In the genomic region with DNA sequence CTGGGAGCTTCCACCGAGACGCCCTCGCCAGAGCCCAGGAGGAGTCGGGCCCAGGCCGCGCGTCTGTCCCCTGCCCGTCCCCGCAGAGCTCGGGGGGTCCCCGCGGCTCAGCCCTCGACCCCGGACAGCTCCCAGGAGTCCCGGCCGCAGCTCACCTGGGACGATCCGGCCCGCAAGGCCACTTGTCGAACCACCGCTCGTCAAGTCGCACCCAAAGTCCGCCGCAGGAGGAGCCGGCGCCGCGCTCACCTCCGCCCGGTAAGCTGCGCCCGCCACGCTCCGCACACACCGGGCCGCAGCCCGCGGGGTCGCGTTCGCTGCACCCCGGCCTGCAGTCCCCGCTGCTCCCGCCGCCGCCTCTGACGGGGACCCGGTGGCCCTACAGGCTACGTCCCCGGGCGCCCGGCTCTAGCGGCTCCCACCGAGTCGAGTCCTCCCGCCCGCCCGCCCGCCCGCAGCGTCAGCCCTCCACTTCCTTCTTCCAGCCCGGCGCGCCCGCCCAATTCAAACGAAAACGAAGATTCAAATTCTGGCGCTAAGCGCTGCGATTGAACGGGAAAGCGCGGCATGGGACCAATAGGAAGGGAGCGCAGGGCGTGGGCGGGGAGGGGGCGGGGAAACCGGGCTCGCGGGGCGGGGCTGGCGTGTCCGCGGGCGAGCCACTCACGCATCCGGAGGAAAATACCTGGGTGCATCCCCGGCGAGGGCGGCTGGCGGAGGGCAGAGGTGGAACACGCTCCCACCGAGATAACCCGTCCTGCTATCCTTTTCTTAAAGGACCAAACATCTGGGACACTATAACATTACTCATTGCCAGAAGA, we compare ENCODE assay signal across 8 cellular contexts.
DNase-seq lines count a peak whose midpoint lies in the region; ATAC-seq and TF ChIP-seq lines count a peak whose summit lies in the region.

A gene with protein sequence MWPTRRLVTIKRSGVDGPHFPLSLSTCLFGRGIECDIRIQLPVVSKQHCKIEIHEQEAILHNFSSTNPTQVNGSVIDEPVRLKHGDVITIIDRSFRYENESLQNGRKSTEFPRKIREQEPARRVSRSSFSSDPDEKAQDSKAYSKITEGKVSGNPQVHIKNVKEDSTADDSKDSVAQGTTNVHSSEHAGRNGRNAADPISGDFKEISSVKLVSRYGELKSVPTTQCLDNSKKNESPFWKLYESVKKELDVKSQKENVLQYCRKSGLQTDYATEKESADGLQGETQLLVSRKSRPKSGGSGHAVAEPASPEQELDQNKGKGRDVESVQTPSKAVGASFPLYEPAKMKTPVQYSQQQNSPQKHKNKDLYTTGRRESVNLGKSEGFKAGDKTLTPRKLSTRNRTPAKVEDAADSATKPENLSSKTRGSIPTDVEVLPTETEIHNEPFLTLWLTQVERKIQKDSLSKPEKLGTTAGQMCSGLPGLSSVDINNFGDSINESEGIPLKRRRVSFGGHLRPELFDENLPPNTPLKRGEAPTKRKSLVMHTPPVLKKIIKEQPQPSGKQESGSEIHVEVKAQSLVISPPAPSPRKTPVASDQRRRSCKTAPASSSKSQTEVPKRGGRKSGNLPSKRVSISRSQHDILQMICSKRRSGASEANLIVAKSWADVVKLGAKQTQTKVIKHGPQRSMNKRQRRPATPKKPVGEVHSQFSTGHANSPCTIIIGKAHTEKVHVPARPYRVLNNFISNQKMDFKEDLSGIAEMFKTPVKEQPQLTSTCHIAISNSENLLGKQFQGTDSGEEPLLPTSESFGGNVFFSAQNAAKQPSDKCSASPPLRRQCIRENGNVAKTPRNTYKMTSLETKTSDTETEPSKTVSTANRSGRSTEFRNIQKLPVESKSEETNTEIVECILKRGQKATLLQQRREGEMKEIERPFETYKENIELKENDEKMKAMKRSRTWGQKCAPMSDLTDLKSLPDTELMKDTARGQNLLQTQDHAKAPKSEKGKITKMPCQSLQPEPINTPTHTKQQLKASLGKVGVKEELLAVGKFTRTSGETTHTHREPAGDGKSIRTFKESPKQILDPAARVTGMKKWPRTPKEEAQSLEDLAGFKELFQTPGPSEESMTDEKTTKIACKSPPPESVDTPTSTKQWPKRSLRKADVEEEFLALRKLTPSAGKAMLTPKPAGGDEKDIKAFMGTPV (N-terminal part only) (minus strand): TSS at position 480 of the 821 bp plus-strand sequence. CDS start 756 bp downstream, outside the sequence.

- DNase-seq in NCI-H1930 (lab: John Stamatoyannopoulos, UW) (peak; percentile 70 to 81), T-helper 22 cell (ENCODE audit: low read depth) (peak; percentile 79), astrocyte of the cerebellum (ENCODE audit: low read depth) (peak; percentile 68), hypothalamus (lab: John Stamatoyannopoulos, UW) (peak in 48 of 51 donors; percentile 4 to 76 (median 38)), retinal pigment epithelial cell (ENCODE audit: low read depth) (peak; percentile 37), OCI-M2 (lab: John Stamatoyannopoulos, UW; ENCODE audit: unreplicated experiment) (no peak)

- TF ChIP-seq CTCF in astrocyte of the cerebellum (IDR thresholded peaks at IDR 0.05; ENCODE audit: low read depth, low read length, missing control alignments) (no peak), retinal pigment epithelial cell (conservative IDR thresholded peaks at IDR 0.05; ENCODE audit: low read depth, low read length) (no peak)

- peak within 1 kb of the TSS; percentile 77 for H3K4me3 ChIP-seq in astrocyte of the cerebellum (ENCODE audit: low read depth, low read length)
- H3K4me3 ChIP-seq in retinal pigment epithelial cell (ENCODE audit: low read length) = peak within 1 kb of the TSS; percentile 81

- peak; percentile 88 for ATAC-seq in GM18511 (IDR thresholded peaks at IDR 0.05; ENCODE audit: unreplicated experiment)
- peak; percentile 84 for ATAC-seq in HG02970 (IDR thresholded peaks at IDR 0.05; ENCODE audit: low FRiP score, unreplicated experiment)

- in situ Hi-C loops in astrocyte of the cerebellum (cut with HindIII; ENCODE audit: low sequenced_read_pairs) = no loop called here
